In genomic region chr13:78540424-78540823, GRCh38 we compare ENCODE assay signal across 20 cellular contexts.
"Had no signal": no experiment of that assay in that cellular context is flagged by ENCODE, and none has a peak within 500 bp of the region (broad histone marks: within the 10 kb centered on the region; RNA-seq: fewer than 3 reads in every experiment).

No MANE protein-coding gene starts in this region.

- FAIRE-seq: HepG2 had no signal

- H3K27ac ChIP-seq: RWPE1 had no signal

- DNase-seq: IMR-90, Karpas-422, KG1, MM.1S, NCI-H1092 treated with DMSO at 0.1 percent for 48 hours, NCI-H1436, NCI-H187, NCI-H2029, NCI-H2081 treated with DMSO at 0.1 percent for 48 hours, NCI-H226, NCI-H446, NCI-H510A, NCI-H524 treated with DMSO at 0.1 percent for 48 hours, NCI-H69, NCI-H774, SHP77, SK-N-SH, T-helper 1 cell had no signal

- H3K9me3 ChIP-seq: SK-N-SH had no signal

- H3K9ac ChIP-seq: SK-N-SH had no signal

- H3K4me2 ChIP-seq: SK-N-SH had no signal
